ENCODE assay signal across 1 cellular context in the genomic region with DNA sequence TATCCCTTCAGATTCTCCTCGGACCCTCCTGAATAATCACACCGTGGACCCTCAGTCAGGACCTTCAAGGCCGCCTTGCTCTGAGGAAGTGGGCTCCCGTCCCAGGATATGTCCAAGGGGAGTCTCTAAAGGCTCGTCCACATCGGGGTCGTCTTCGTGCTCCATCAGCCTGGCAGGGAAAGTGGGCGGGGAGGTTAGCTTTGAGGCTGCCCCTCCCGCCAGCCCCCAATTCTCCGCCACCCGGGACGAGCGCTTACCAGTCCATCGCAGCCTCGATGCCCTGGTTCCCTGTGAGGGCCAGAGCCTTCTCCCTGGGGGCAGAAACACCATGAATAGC.
TF ChIP-seq lines count a peak whose summit lies in the region.

No MANE protein-coding gene starts in this region.

TF ChIP-seq in endothelial cell of umbilical vein, 7 proteins besides CTCF, POLR2A, EP300 and RAD21:
- TF ChIP-seq EZH2 (IDR thresholded peaks at IDR 0.05; ENCODE audit: borderline replicate concordance, low read depth, low read length, severe bottlenecking) (no peak), GATA2 (IDR thresholded peaks at IDR 0.05; ENCODE audit: insufficient read depth, insufficient read length, low read depth, low read length) (no peak)
- TF ChIP-seq, protein P1, sequence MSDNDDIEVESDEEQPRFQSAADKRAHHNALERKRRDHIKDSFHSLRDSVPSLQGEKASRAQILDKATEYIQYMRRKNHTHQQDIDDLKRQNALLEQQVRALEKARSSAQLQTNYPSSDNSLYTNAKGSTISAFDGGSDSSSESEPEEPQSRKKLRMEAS (IDR thresholded peaks at IDR 0.05; ENCODE audit: insufficient read depth, insufficient read length): no peak
TF ChIP-seq in endothelial cell of umbilical vein: peak in this region for 0.
